12 cellular contexts compared by ENCODE assay signal in genomic region chr12:113908584-113909100, GRCh38. TPM values are rescaled to one million over a fixed set of nuclear protein-coding genes. Genes with fewer than 3 reads are reported as not detected.
DNase-seq lines count a peak whose midpoint lies in the region; ATAC-seq, FAIRE-seq and TF ChIP-seq lines count a peak whose summit lies in the region.
"Had no signal": no experiment of that assay in that cellular context is flagged by ENCODE, and none has a peak within 500 bp of the region (broad histone marks: within the 10 kb centered on the region; RNA-seq: fewer than 3 reads in every experiment).

No MANE protein-coding gene starts in this region.

- no peak for FAIRE-seq in HepG2 (lab: Jason Lieb, UNC)
- FAIRE-seq: A204.1, GM18507 had no signal

- H3K27ac ChIP-seq in HepG2 (ENCODE audit: extremely low read length, insufficient read depth, low read length) = no peak overlapping the region
- no peak overlapping the region for H3K27ac ChIP-seq in right lobe of liver
- H3K27ac ChIP-seq in HEK293 (ENCODE audit: extremely low read depth, low read depth, low read length) = no peak overlapping the region
- no peak overlapping the region for H3K27ac ChIP-seq in mesenchymal stem cell (ENCODE audit: low read length, poor library complexity, severe bottlenecking)

- POLR2A ChIA-PET in HepG2 (lab: Yijun Ruan, JAX) (no interaction called here), HEK293 (lab: Yijun Ruan, JAX) (no interaction called here)

- H3K79me1 ChIP-seq in mesenchymal stem cell (replicated peaks; ENCODE audit: low read length, poor library complexity, severe bottlenecking) = peaks cover 10% of the 10 kb centered on the region

- H2BK120ac ChIP-seq in mesenchymal stem cell (ENCODE audit: low read depth, low read length) = no peak overlapping the region

- no peak for ATAC-seq in HepG2
- ATAC-seq in right lobe of liver = no peak
- no peak for ATAC-seq in GM19351 (IDR thresholded peaks at IDR 0.05; ENCODE audit: unreplicated experiment)

- no peak for TF ChIP-seq RAD21 in HepG2 (CRISPR knock-in tag; IDR thresholded peaks at IDR 0.05)

- H2AFZ ChIP-seq in HepG2 (ENCODE audit: low read length) = no peak overlapping the region
- no peak overlapping the region for H2AFZ ChIP-seq in mesenchymal stem cell (ENCODE audit: low read depth, low read length)

- TF ChIP-seq POLR2A in HepG2 (IDR thresholded peaks at IDR 0.05; ENCODE audit: insufficient read depth in 1 of 2, low read depth in 2 of 2, low read length in 2 of 2) (no peak), right lobe of liver (IDR thresholded peaks at IDR 0.05) (no peak)

- no peaks in the 10 kb centered on the region for H3K4me1 ChIP-seq in HepG2 (ENCODE audit: insufficient read depth, low read length)
- H3K4me1 ChIP-seq in right lobe of liver = no peaks in the 10 kb centered on the region
- no peaks in the 10 kb centered on the region for H3K4me1 ChIP-seq in HEK293 (ENCODE audit: control insufficient read depth, insufficient read depth, low read length)
- no peaks in the 10 kb centered on the region for H3K4me1 ChIP-seq in mesenchymal stem cell (ENCODE audit: control insufficient read depth, insufficient read depth, low read depth, low read length)

- H3K9me3 ChIP-seq in HepG2 (ENCODE audit: low read length) (no peaks in the 10 kb centered on the region), right lobe of liver (no peaks in the 10 kb centered on the region), HEK293 (ENCODE audit: control insufficient read depth, insufficient read depth, low read depth, low read length) (no peaks in the 10 kb centered on the region), mesenchymal stem cell (ENCODE audit: control insufficient read depth, low read length) (no peaks in the 10 kb centered on the region)

- no peak overlapping the region for H3K9ac ChIP-seq in HepG2 (ENCODE audit: insufficient read depth, low read depth, low read length)
- H3K9ac ChIP-seq in mesenchymal stem cell (ENCODE audit: low read length) = no peak overlapping the region

- no peak overlapping the region for H4K8ac ChIP-seq in mesenchymal stem cell (ENCODE audit: low read length)

- no TSS peak for BruUV-seq in HepG2 (replicated peaks; lab: Mats Ljungman, UMichigan)

- peak overlapping the region; percentile 28 for H4K91ac ChIP-seq in mesenchymal stem cell (ENCODE audit: low read length)

- TF ChIP-seq CTCF in HepG2 (CRISPR knock-in tag; IDR thresholded peaks at IDR 0.05) (no peak), right lobe of liver (IDR thresholded peaks at IDR 0.05) (no peak), HEK293 (tag by site-specific recombination; IDR thresholded peaks at IDR 0.05) (no peak)

- no peak overlapping the region for H2AK5ac ChIP-seq in mesenchymal stem cell (ENCODE audit: low read length, severe bottlenecking)

- DNase-seq in HepG2 (ENCODE audit: low spot score) (no peak), right lobe of liver (no peak), mesenchymal stem cell (no peak), putamen (ENCODE audit: low spot score) (no peak), LoVo (ENCODE audit: low spot score) (no peak)
- DNase-seq: DMS53, GOT3, H9 had no signal

- H3K36me3 ChIP-seq in HepG2 (replicated peaks in 1 of 2; ENCODE audit: control insufficient read depth in 1 of 2, insufficient read depth in 2 of 2, low read length in 2 of 2) = peaks cover 26 to 68% of the 10 kb centered on the region in 2 experiments; a peak in 4 of 5 replicates
- peaks cover 0 to 4% (median 0%) of the 10 kb centered on the region in 4 donors for H3K36me3 ChIP-seq in right lobe of liver
- peaks cover 0 to 26% of the 10 kb centered on the region in 2 experiments; a peak in 1 of 3 replicates for H3K36me3 ChIP-seq in HEK293 (ENCODE audit: control insufficient read depth in 2 of 2, insufficient read depth in 1 of 2, low read length in 2 of 2)
- peaks cover 57 to 68% of the 10 kb centered on the region in 2 experiments for H3K36me3 ChIP-seq in mesenchymal stem cell (ENCODE audit: control insufficient read depth in 1 of 2, insufficient read depth in 2 of 2, low read depth in 1 of 2, low read length in 2 of 2)

- no peak overlapping the region for H3K18ac ChIP-seq in mesenchymal stem cell (ENCODE audit: low read depth in 1 of 2, low read length in 2 of 2)

- no peak overlapping the region for H3K23ac ChIP-seq in mesenchymal stem cell (ENCODE audit: low read length in 2 of 2)

- WGBS in HepG2 (ENCODE audit: low lambda C conversion rate) = 94% methylated on average over 6 of the region's 6 CpGs
- 94% methylated on average over 3 of the region's 6 CpGs for WGBS in right lobe of liver (ENCODE audit: insufficient coverage, low coverage, low lambda C conversion rate, missing lambda C conversion rate)
- WGBS in mesenchymal stem cell = 96% methylated on average over 6 of the region's 6 CpGs

- H3K4me3 ChIP-seq in HepG2 (replicated peaks in 1 of 3; ENCODE audit: insufficient read depth in 1 of 3, low read depth in 2 of 3, low read length in 3 of 3) (no peak overlapping the region), right lobe of liver (no peak overlapping the region), HEK293 (ENCODE audit: low read depth, low read length) (no peak overlapping the region), mesenchymal stem cell (ENCODE audit: insufficient read depth in 1 of 2, low read depth in 1 of 2, low read length in 2 of 2) (no peak overlapping the region)

- no peak overlapping the region for H3K4ac ChIP-seq in mesenchymal stem cell (ENCODE audit: low read depth in 1 of 2, low read length in 2 of 2)

- peak overlapping the region; percentile 30 for H2BK15ac ChIP-seq in mesenchymal stem cell (ENCODE audit: low read depth, poor library complexity, severe bottlenecking)

- H2BK5ac ChIP-seq in mesenchymal stem cell (ENCODE audit: low read depth, low read length, poor library complexity, severe bottlenecking) = no peak overlapping the region

- H3K4me2 ChIP-seq in HepG2 (ENCODE audit: low read depth, low read length) (no peak overlapping the region), mesenchymal stem cell (ENCODE audit: low read length, poor library complexity, severe bottlenecking) (no peak overlapping the region)

- H3K27me3 ChIP-seq in HepG2 (ENCODE audit: control insufficient read depth in 1 of 2, insufficient read depth in 2 of 2, low read length in 2 of 2) (no peaks in the 10 kb centered on the region), right lobe of liver (no peaks in the 10 kb centered on the region), mesenchymal stem cell (ENCODE audit: control insufficient read depth in 1 of 2, insufficient read depth in 1 of 2, low read length in 2 of 2) (no peaks in the 10 kb centered on the region)

- in situ Hi-C loops in HepG2 (cut with HindIII; ENCODE audit: extremely low pct_ligation_motif_present, low pct_unique_long_range_greater_than_20kb) = no loop called here

- H4K20me1 ChIP-seq in HepG2 (ENCODE audit: insufficient read depth, low read length) = no peaks in the 10 kb centered on the region

- H3K79me2 ChIP-seq in HepG2 (ENCODE audit: insufficient read depth, low read length) = no peaks in the 10 kb centered on the region

- intact Hi-C loops in HepG2 (cut with micrococcal nuclease; ENCODE audit: unreplicated experiment) = no loop called here
- intact Hi-C loops in right lobe of liver (cut with DNase I) = no loop called here

- H3K14ac ChIP-seq in mesenchymal stem cell (ENCODE audit: low read length in 2 of 2) = no peak overlapping the region

- no peak overlapping the region for H2BK12ac ChIP-seq in mesenchymal stem cell (ENCODE audit: low read length in 2 of 2)

- no peak for TF ChIP-seq EP300 in HepG2 (IDR thresholded peaks at IDR 0.05; ENCODE audit: low read depth in 2 of 2, low read length in 2 of 2)
- no peak for TF ChIP-seq EP300 in HepG2 (CRISPR knock-in tag; IDR thresholded peaks at IDR 0.05; ENCODE audit: borderline replicate concordance)

- CTCF ChIA-PET in HepG2 (lab: Yijun Ruan, JAX; ENCODE audit: low intra/inter-chr PET ratio, low total read pairs) = no interaction called here
- CTCF ChIA-PET in HEK293 (lab: Yijun Ruan, JAX) = interaction anchor here (0.7 to 1.1 kb wide), 5 partner anchors 161 to 469 kb away, joined by 3 to 8 read pairs (median 4); no protein-coding TSS in a partner anchor

TF ChIP-seq in HEK293, 187 proteins besides CTCF, POLR2A, EP300 and RAD21 (continues in another document):
- TF ChIP-seq ZNF549 (tag by site-specific recombination; IDR thresholded peaks at IDR 0.05) = no peak
- no peak for TF ChIP-seq ZNF362 (tag by site-specific recombination; IDR thresholded peaks at IDR 0.05)

RNA-seq across cellular contexts. Expression of gene RBM19, which starts 57.5 kb away (rescaled TPM):
- total RNA-seq in HepG2 (2016; rRNA removed; fragmentation: Illumina TruSeq; extraction: Trizol) (26.5 and 32.2 TPM in 2 replicates), right lobe of liver (10 to 100 TPM; 11.3 to 17.2 (median 14.2) TPM)
- total RNA-seq in HepG2 (2016; cell fraction: cytosol; rRNA removed; fragmentation: Illumina TruSeq; extraction: Trizol; ENCODE audit: low read depth) = 6.7 and 7.5 TPM in 2 replicates
- total RNA-seq in HepG2 (2016; cell fraction: insoluble cytoplasmic fraction; rRNA removed; fragmentation: Illumina TruSeq; extraction: Trizol) = 24.9 and 31.0 TPM in 2 replicates
- 8.3 and 8.9 TPM in 2 replicates for total RNA-seq in HepG2 (2016; cell fraction: membrane; rRNA removed; fragmentation: Illumina TruSeq; extraction: Trizol)
- 34.8 and 41.6 TPM in 2 replicates for total RNA-seq in HepG2 (2016; cell fraction: nucleus; rRNA removed; fragmentation: Illumina TruSeq; extraction: Trizol)
- polyA plus RNA-seq in HepG2 (2011; rRNA removed) = 19.3 and 22.1 TPM in 2 replicates
- 9.7 and 13.0 TPM in 2 replicates for polyA plus RNA-seq in HepG2 (2011; cell fraction: cytosol; rRNA removed)
- 84.7 and 92.9 TPM in 2 replicates for polyA plus RNA-seq in HepG2 (2011; cell fraction: nucleus; rRNA removed)
- polyA plus RNA-seq in HepG2 (2012) = 19.5 and 21.4 TPM in 2 replicates
- polyA plus RNA-seq in HepG2 (2016; cell fraction: cytosol; fragmentation: Illumina TruSeq; extraction: Trizol; ENCODE audit: low read depth) = 2.5 and 2.9 TPM in 2 replicates
- polyA plus RNA-seq in HepG2 (2016; cell fraction: insoluble cytoplasmic fraction; fragmentation: Illumina TruSeq; extraction: Trizol; ENCODE audit: low read depth) = 23.1 and 25.3 TPM in 2 replicates
- polyA plus RNA-seq in HepG2 (2016; cell fraction: membrane; fragmentation: Illumina TruSeq; extraction: Trizol; ENCODE audit: low read depth) = 4.5 and 5.7 TPM in 2 replicates
- 64.2 and 66.3 TPM in 2 replicates for polyA plus RNA-seq in HepG2 (2016; cell fraction: nucleus; fragmentation: Illumina TruSeq; extraction: Trizol; ENCODE audit: insufficient read depth, low read depth)
- 21.4 and 32.0 TPM in 2 replicates for polyA minus RNA-seq in HepG2 (2011; rRNA and poly(A)+ RNA removed; ENCODE audit: low replicate concordance)
- 13.6 and 13.7 TPM in 2 replicates for polyA minus RNA-seq in HepG2 (2011; cell fraction: cytosol; rRNA and poly(A)+ RNA removed)
- polyA minus RNA-seq in HepG2 (2011; cell fraction: nucleus; rRNA and poly(A)+ RNA removed) = 58.7 and 59.3 TPM in 2 replicates
- 18.0 TPM for polyA plus RNA-seq in mesenchymal stem cell (2013, experiment 1 of 2)
- polyA plus RNA-seq in mesenchymal stem cell (2013, experiment 2 of 2) = 17.6 TPM

Comparison
In these comparisons a context has a peak if more than half of its experiments do, and no peak if none do; other contexts are left out.
1. Of the 63 proteins assayed by ChIP-seq in both HepG2 and HEK293: peak only in HepG2: none; only in HEK293: none; in both: ZNF768; in neither: 62.